In the genomic region with DNA sequence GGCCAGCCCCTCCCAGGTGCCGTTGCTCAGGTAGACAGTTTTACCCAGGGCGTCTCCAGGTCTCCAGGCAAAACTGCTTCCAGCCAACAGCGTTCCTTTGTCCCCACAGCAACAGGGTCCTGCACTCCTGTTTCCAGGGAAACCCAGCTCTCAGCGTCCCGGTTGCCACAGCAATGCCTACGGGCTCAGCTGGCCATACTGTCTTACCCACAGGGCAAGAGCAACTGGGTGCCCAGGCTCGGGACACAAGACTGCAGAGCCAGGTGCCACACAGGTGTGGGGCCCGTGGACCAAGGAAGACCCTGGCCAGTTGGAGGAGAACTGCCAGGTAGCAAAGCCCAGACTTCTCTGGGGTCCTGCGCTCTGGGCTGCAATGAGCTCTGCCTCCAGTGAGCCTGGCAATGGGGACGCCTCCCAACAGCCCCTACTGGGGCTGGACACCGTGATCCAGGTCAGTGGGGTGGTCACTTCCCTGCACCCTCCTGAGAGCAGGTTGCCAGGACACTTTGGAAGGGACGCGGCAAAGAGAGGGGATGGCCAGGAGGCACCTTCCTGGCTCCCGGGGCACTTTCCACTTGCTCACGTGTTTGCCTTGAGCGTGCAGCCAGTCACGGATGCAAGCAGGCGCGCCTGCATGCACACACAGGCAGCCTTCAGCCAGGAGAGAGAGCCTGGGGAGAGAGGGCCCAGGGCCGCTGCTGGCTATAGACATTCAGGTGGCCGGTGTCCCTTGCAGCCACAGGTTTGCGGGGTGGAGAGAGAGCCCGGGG, we compare ENCODE assay signal across 23 cellular contexts. TPM values are rescaled to one million over a fixed set of nuclear protein-coding genes. Genes with fewer than 3 reads are reported as not detected.
DNase-seq lines count a peak whose midpoint lies in the region; ATAC-seq and TF ChIP-seq lines count a peak whose summit lies in the region.
"Had no signal": no experiment of that assay in that cellular context is flagged by ENCODE, and none has a peak within 500 bp of the region (broad histone marks: within the 10 kb centered on the region; RNA-seq: fewer than 3 reads in every experiment).

A gene (plus strand): TSS at position 196 of the 770 bp plus-strand sequence. CDS start 178 bp downstream, at position 374.

- H2AFZ ChIP-seq in MM.1S (ENCODE audit: low read length) (no peak within 1 kb of the TSS), SK-N-SH (ENCODE audit: low read depth) (no peak within 1 kb of the TSS)

- H3K79me2 ChIP-seq in MM.1S (ENCODE audit: low read length) (no peaks in the 10 kb centered on the region), SK-N-SH (ENCODE audit: insufficient read depth) (no peaks in the 10 kb centered on the region)

- H4K20me1 ChIP-seq in MM.1S (ENCODE audit: insufficient read depth, low read length) (no peaks in the 10 kb centered on the region), SK-N-SH (ENCODE audit: insufficient read depth) (no peaks in the 10 kb centered on the region)

- H3K9me2 ChIP-seq in MM.1S (replicated peaks; ENCODE audit: insufficient read depth, low read length) (no peaks in the 10 kb centered on the region), SK-N-SH (no peaks in the 10 kb centered on the region)

- no peak for TF ChIP-seq CTCF in MM.1S (IDR thresholded peaks at IDR 0.05; ENCODE audit: low read length)
- TF ChIP-seq CTCF in SK-N-SH (IDR thresholded peaks at IDR 0.05), result no peak
- no peak for TF ChIP-seq CTCF in mucosa of descending colon (IDR thresholded peaks at IDR 0.05)

- H3K4me2 ChIP-seq in MM.1S (ENCODE audit: low read depth, low read length) (no peak within 1 kb of the TSS), SK-N-SH (no peak within 1 kb of the TSS)

- H3K27ac ChIP-seq in MM.1S (ENCODE audit: low read length) (peak within 1 kb of the TSS; percentile 27; the same call in 1 of the 2 replicates), SK-N-SH (ENCODE audit: low read depth in 2 of 2, low read length in 1 of 2) (no peak within 1 kb of the TSS)
- H3K27ac ChIP-seq: 22Rv1, esophagus muscularis mucosa had no signal

- no peak for TF ChIP-seq RAD21 in SK-N-SH (IDR thresholded peaks at IDR 0.05; ENCODE audit: low read length)

- no peak within 1 kb of the TSS for H3K9ac ChIP-seq in MM.1S (ENCODE audit: low read length)
- no peak within 1 kb of the TSS for H3K9ac ChIP-seq in SK-N-SH

- no peak for TF ChIP-seq EP300 in SK-N-SH (IDR thresholded peaks at IDR 0.05; ENCODE audit: borderline replicate concordance in 1 of 2, low read depth in 1 of 2, low read length in 1 of 2)

- H3K27me3 ChIP-seq in MM.1S (replicated peaks; ENCODE audit: insufficient read depth, low read length) (peaks cover 42% of the 10 kb centered on the region), SK-N-SH (ENCODE audit: insufficient read depth) (peaks cover 5% of the 10 kb centered on the region; the same call in 1 of the 2 replicates)
- H3K27me3 ChIP-seq: body of pancreas had no signal

- DNase-seq in DMS 273 (lab: John Stamatoyannopoulos, UW; ENCODE audit: unreplicated experiment), result peak; percentile 57
- no peak for DNase-seq in DMS 273 treated with DMSO at 0.1 percent for 48 hours (lab: John Stamatoyannopoulos, UW)
- no peak for DNase-seq in MM.1S
- peak; percentile 71 for DNase-seq in SK-N-SH
- DNase-seq in mucosa of descending colon, result peak in 1 of 3 donors; percentile 38
- DNase-seq: activated CD8-positive, alpha-beta T cell treated with anti-CD3 and anti-CD28 coated beads, Interleukin-2, amount 10 ng/mL, durations not matched to agents 7 days and 5 days; activated T-cell treated with anti-CD3 and anti-CD28 coated beads, Interleukin-2, amount 50 U/mL, for 48 hours; body of pancreas; cortex of kidney; immature natural killer cell; mesendoderm; NK-92 treated with Interleukin-12 subunit alpha and Interleukin-12 subunit beta, amount 100 ng/mL, for 24 hours; stimulated activated CD4-positive, alpha-beta T cell treated with anti-CD3 and anti-CD28 coated beads, Interleukin-15, amount 100 ng/mL, for 24 hours; stimulated activated naive CD8-positive, alpha-beta T cell treated with anti-CD3 and anti-CD28 coated beads, Interleukin-15, Interleukin-2, amounts not matched to agents 100 U/mL and 50 U/mL, for 24 hours; T-helper 17 cell had no signal

- ATAC-seq in mucosa of descending colon (peak; percentile 36), GM18498 (IDR thresholded peaks at IDR 0.05; ENCODE audit: unreplicated experiment) (no peak), GM19467 (IDR thresholded peaks at IDR 0.05; ENCODE audit: unreplicated experiment) (no peak), GM21825 (IDR thresholded peaks at IDR 0.05; ENCODE audit: unreplicated experiment) (no peak)
- ATAC-seq: activated CD8-positive, alpha-beta T cell treated with anti-CD3 and anti-CD28 coated beads, Interleukin-2, amount 10 ng/mL, durations not matched to agents 7 days and 5 days; stimulated activated naive CD8-positive, alpha-beta T cell treated with anti-CD3 and anti-CD28 coated beads, Interleukin-15, Interleukin-2, amounts not matched to agents 100 U/mL and 50 U/mL, for 24 hours; T-helper 17 cell; WTC11 had no signal

- intact Hi-C loops in mucosa of descending colon (cut with DNase I, micrococcal nuclease), result no loop called here

- H3K4me1 ChIP-seq in MM.1S (ENCODE audit: low read length), result no peaks in the 10 kb centered on the region
- peaks cover 0 to 64% of the 10 kb centered on the region in 2 experiments; a peak in 1 of 4 replicates for H3K4me1 ChIP-seq in SK-N-SH (ENCODE audit: control insufficient read depth in 1 of 2, insufficient read depth in 2 of 2, low read depth in 1 of 2, low read length in 1 of 2)
- no peaks in the 10 kb centered on the region for H3K4me1 ChIP-seq in mucosa of descending colon (ENCODE audit: low read depth)
- H3K4me1 ChIP-seq: esophagus muscularis mucosa had no signal

- POLR2A ChIA-PET in SK-N-SH (lab: Yijun Ruan, JAX), result no interaction called here

- H3F3A ChIP-seq in MM.1S (ENCODE audit: insufficient read depth, low read length), result no peaks in the 10 kb centered on the region
- H3F3A ChIP-seq in SK-N-SH (replicated peaks; ENCODE audit: insufficient read depth), result no peaks in the 10 kb centered on the region

- H3K4me3 ChIP-seq in MM.1S (ENCODE audit: low read length) (no peak within 1 kb of the TSS), SK-N-SH (ENCODE audit: low read depth in 2 of 2, low read length in 1 of 2) (no peak within 1 kb of the TSS), mucosa of descending colon (no peak within 1 kb of the TSS)
- H3K4me3 ChIP-seq: body of pancreas, esophagus muscularis mucosa had no signal

- WGBS in SK-N-SH (ENCODE audit: low lambda C conversion rate), result 9% methylated on average over 17 of the region's 23 CpGs

- no peaks in the 10 kb centered on the region for H3K9me3 ChIP-seq in MM.1S (replicated peaks; ENCODE audit: insufficient read depth, low read length)
- H3K9me3 ChIP-seq in SK-N-SH, result no peaks in the 10 kb centered on the region
- H3K9me3 ChIP-seq in mucosa of descending colon, result no peaks in the 10 kb centered on the region
- H3K9me3 ChIP-seq: body of pancreas, esophagus muscularis mucosa had no signal

- H3K36me3 ChIP-seq in MM.1S (replicated peaks; ENCODE audit: insufficient read depth, low read length) (no peaks in the 10 kb centered on the region), SK-N-SH (replicated peaks in 1 of 2; ENCODE audit: control insufficient read depth in 1 of 2, insufficient read depth in 2 of 2, low read length in 1 of 2) (no peaks in the 10 kb centered on the region), mucosa of descending colon (ENCODE audit: low read depth) (no peaks in the 10 kb centered on the region)
- H3K36me3 ChIP-seq: esophagus muscularis mucosa had no signal

- CTCF ChIA-PET in SK-N-SH (lab: Yijun Ruan, JAX), result interaction anchor here (1.4 to 1.7 kb wide), 2 partner anchors 9 to 55 kb away, joined by 4 to 5 read pairs; no protein-coding TSS in a partner anchor

TF ChIP-seq in SK-N-SH, 30 proteins besides CTCF, POLR2A, EP300 and RAD21 (continues in another document):
- TF ChIP-seq, protein P1, sequence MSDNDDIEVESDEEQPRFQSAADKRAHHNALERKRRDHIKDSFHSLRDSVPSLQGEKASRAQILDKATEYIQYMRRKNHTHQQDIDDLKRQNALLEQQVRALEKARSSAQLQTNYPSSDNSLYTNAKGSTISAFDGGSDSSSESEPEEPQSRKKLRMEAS (IDR thresholded peaks at IDR 0.05; ENCODE audit: low read depth), result no peak
- TF ChIP-seq SMC3 (IDR thresholded peaks at IDR 0.05; ENCODE audit: low read depth, low read length), result no peak
- no peak for TF ChIP-seq POLR2AphosphoS5 (IDR thresholded peaks at IDR 0.05; ENCODE audit: low read depth, low read length)
- TF ChIP-seq YY1 (IDR thresholded peaks at IDR 0.05; ENCODE audit: low read depth), result no peak
- TF ChIP-seq, protein P2, sequence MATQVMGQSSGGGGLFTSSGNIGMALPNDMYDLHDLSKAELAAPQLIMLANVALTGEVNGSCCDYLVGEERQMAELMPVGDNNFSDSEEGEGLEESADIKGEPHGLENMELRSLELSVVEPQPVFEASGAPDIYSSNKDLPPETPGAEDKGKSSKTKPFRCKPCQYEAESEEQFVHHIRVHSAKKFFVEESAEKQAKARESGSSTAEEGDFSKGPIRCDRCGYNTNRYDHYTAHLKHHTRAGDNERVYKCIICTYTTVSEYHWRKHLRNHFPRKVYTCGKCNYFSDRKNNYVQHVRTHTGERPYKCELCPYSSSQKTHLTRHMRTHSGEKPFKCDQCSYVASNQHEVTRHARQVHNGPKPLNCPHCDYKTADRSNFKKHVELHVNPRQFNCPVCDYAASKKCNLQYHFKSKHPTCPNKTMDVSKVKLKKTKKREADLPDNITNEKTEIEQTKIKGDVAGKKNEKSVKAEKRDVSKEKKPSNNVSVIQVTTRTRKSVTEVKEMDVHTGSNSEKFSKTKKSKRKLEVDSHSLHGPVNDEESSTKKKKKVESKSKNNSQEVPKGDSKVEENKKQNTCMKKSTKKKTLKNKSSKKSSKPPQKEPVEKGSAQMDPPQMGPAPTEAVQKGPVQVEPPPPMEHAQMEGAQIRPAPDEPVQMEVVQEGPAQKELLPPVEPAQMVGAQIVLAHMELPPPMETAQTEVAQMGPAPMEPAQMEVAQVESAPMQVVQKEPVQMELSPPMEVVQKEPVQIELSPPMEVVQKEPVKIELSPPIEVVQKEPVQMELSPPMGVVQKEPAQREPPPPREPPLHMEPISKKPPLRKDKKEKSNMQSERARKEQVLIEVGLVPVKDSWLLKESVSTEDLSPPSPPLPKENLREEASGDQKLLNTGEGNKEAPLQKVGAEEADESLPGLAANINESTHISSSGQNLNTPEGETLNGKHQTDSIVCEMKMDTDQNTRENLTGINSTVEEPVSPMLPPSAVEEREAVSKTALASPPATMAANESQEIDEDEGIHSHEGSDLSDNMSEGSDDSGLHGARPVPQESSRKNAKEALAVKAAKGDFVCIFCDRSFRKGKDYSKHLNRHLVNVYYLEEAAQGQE (IDR thresholded peaks at IDR 0.05; ENCODE audit: low read depth, low read length), result no peak
- TF ChIP-seq CHD2 (IDR thresholded peaks at IDR 0.05; ENCODE audit: low read length, partially characterized antibody), result no peak

RNA-seq across cellular contexts. Expression of the gene that starts here (rescaled TPM):
- polyA plus RNA-seq in SK-N-SH (2012; rRNA removed), result not detected in 2 replicates
- not detected in 2 replicates for polyA plus RNA-seq in SK-N-SH (2012; cell fraction: cytosol; rRNA removed)
- 0.01 and 0.06 TPM in 2 replicates for polyA plus RNA-seq in SK-N-SH (2012; cell fraction: nucleus; rRNA removed)
- total RNA-seq in mucosa of descending colon, result under 1 TPM in 2 of 3 donors, not detected in 1; 0.07 to 0.19 TPM
- total RNA-seq: activated CD8-positive, alpha-beta T cell treated with anti-CD3 and anti-CD28 coated beads, Interleukin-2, amount 10 ng/mL, durations not matched to agents 7 days and 5 days; Daoy; esophagus muscularis mucosa; M059J; T-helper 17 cell; WTC11 had no signal
- polyA plus RNA-seq: immature natural killer cell had no signal

Comparison
In these comparisons a context has a peak if more than half of its experiments do, and no peak if none do; other contexts are left out.
1. Peak in DNase-seq in SK-N-SH; RNA of the gene not detected or under 1 TPM.
2. Peak in ATAC-seq in mucosa of descending colon; RNA of the gene not detected or under 1 TPM.